ENCODE assay signal across 9 cellular contexts in genomic region chr16:56610609-56611111, GRCh38. TPM values are rescaled to one million over a fixed set of nuclear protein-coding genes. Genes with fewer than 3 reads are reported as not detected.
A peak's percentile ranks its signal among the peaks of the same experiment; 100 is the strongest.
DNase-seq lines count a peak whose midpoint lies in the region; ATAC-seq and TF ChIP-seq lines count a peak whose summit lies in the region.
"Had no signal": no experiment of that assay in that cellular context is flagged by ENCODE, and none has a peak within 500 bp of the region (broad histone marks: within the 10 kb centered on the region; RNA-seq: fewer than 3 reads in every experiment).

No MANE protein-coding gene starts in this region.

- DNase-seq in T-helper 1 cell (no peak), immature natural killer cell (no peak), WERI-Rb-1 (no peak), NCI-H2081 (lab: John Stamatoyannopoulos, UW) (no peak)
- no peak for DNase-seq in activated naive CD4-positive, alpha-beta T cell treated with anti-CD3 and anti-CD28 coated beads, Interleukin-2, amount 50 U/mL, for 72 hours (ENCODE audit: low spot score in 2 of 2)
- DNase-seq: NCI-H1436 had no signal

- TF ChIP-seq CTCF in WERI-Rb-1 (IDR thresholded peaks at IDR 0.05; ENCODE audit: low read depth, low read length), result no peak

- H3K36me3 ChIP-seq in stomach smooth muscle (ENCODE audit: control insufficient read depth in 2 of 2, insufficient read depth in 2 of 2, low read length in 2 of 2), result no peaks in the 10 kb centered on the region
- no peaks in the 10 kb centered on the region for H3K36me3 ChIP-seq in WERI-Rb-1

- H3K4me1 ChIP-seq in stomach smooth muscle (ENCODE audit: control insufficient read depth, insufficient read depth, low read length), result peaks cover 52% of the 10 kb centered on the region

- no peaks in the 10 kb centered on the region for H3K9me3 Mint-ChIP-seq in T-helper 1 cell treated with Interleukin-12 subunit alpha and Interleukin-12 subunit beta and Interleukin-4 antibody, amounts not matched to agents 30 μg/mL and 1 μg/mL, for 36 hours
- peaks cover 0 to 7% of the 10 kb centered on the region in 2 donors for H3K9me3 Mint-ChIP-seq in activated naive CD4-positive, alpha-beta T cell treated with anti-CD3 and anti-CD28 coated beads, Interleukin-2, amount 50 U/mL, for 72 hours
- H3K9me3 Mint-ChIP-seq in immature natural killer cell, result no peaks in the 10 kb centered on the region

- H3K4me3 Mint-ChIP-seq in T-helper 1 cell treated with Interleukin-12 subunit alpha and Interleukin-12 subunit beta and Interleukin-4 antibody, amounts not matched to agents 30 μg/mL and 1 μg/mL, for 36 hours, result peak overlapping the region; percentile 95
- H3K4me3 Mint-ChIP-seq in immature natural killer cell, result peak overlapping the region; percentile 92 to 100 (median 97)

- peaks cover 6% of the 10 kb centered on the region for H3K36me3 Mint-ChIP-seq in T-helper 1 cell treated with Interleukin-12 subunit alpha and Interleukin-12 subunit beta and Interleukin-4 antibody, amounts not matched to agents 30 μg/mL and 1 μg/mL, for 36 hours (ENCODE audit: low read depth)
- H3K36me3 Mint-ChIP-seq in activated naive CD4-positive, alpha-beta T cell treated with anti-CD3 and anti-CD28 coated beads, Interleukin-2, amount 50 U/mL, for 72 hours, result peaks cover 6 to 15% of the 10 kb centered on the region in 2 donors
- H3K36me3 Mint-ChIP-seq in immature natural killer cell, result no peaks in the 10 kb centered on the region

- H3K9me3 ChIP-seq in stomach smooth muscle (ENCODE audit: control insufficient read depth in 2 of 2, low read length in 2 of 2), result no peaks in the 10 kb centered on the region
- no peaks in the 10 kb centered on the region for H3K9me3 ChIP-seq in WERI-Rb-1 (ENCODE audit: severe bottlenecking)

- H3K27me3 ChIP-seq in stomach smooth muscle (ENCODE audit: control insufficient read depth in 1 of 2, insufficient read depth in 2 of 2, low read length in 2 of 2) (no peaks in the 10 kb centered on the region), WERI-Rb-1 (ENCODE audit: insufficient read depth, low read depth, severe bottlenecking) (no peaks in the 10 kb centered on the region)

- peak in 1 of 2 donors; percentile 35 for ATAC-seq in activated naive CD4-positive, alpha-beta T cell treated with anti-CD3 and anti-CD28 coated beads, Interleukin-2, amount 50 U/mL, for 72 hours
- no peak for ATAC-seq in GM18520 (IDR thresholded peaks at IDR 0.05; ENCODE audit: unreplicated experiment)

- H3K4me1 Mint-ChIP-seq in T-helper 1 cell treated with Interleukin-12 subunit alpha and Interleukin-12 subunit beta and Interleukin-4 antibody, amounts not matched to agents 30 μg/mL and 1 μg/mL, for 36 hours (ENCODE audit: low read depth), result peaks cover 59% of the 10 kb centered on the region
- peaks cover 53 to 55% of the 10 kb centered on the region in 2 donors for H3K4me1 Mint-ChIP-seq in immature natural killer cell

- H3K27me3 Mint-ChIP-seq in T-helper 1 cell treated with Interleukin-12 subunit alpha and Interleukin-12 subunit beta and Interleukin-4 antibody, amounts not matched to agents 30 μg/mL and 1 μg/mL, for 36 hours (ENCODE audit: low read depth), result no peaks in the 10 kb centered on the region
- peaks cover 2 to 19% (median 5%) of the 10 kb centered on the region in 3 donors for H3K27me3 Mint-ChIP-seq in immature natural killer cell (ENCODE audit: low read depth in 3 of 3)

- H3K4me3 ChIP-seq in stomach smooth muscle (ENCODE audit: low read length in 2 of 2) (peak overlapping the region in 1 of 2 donors; percentile 88), WERI-Rb-1 (ENCODE audit: low read depth, low read length) (no peak overlapping the region)

- peak overlapping the region in 1 of 2 donors; percentile 55 for H3K9ac ChIP-seq in stomach smooth muscle (ENCODE audit: low read length in 2 of 2)

- peak overlapping the region; percentile 99 for H3K27ac Mint-ChIP-seq in T-helper 1 cell treated with Interleukin-12 subunit alpha and Interleukin-12 subunit beta and Interleukin-4 antibody, amounts not matched to agents 30 μg/mL and 1 μg/mL, for 36 hours
- peak overlapping the region; percentile 47 to 94 for H3K27ac Mint-ChIP-seq in activated naive CD4-positive, alpha-beta T cell treated with anti-CD3 and anti-CD28 coated beads, Interleukin-2, amount 50 U/mL, for 72 hours
- peak overlapping the region; percentile 88 to 97 (median 94) for H3K27ac Mint-ChIP-seq in immature natural killer cell

- H3K27ac ChIP-seq in stomach smooth muscle (ENCODE audit: low read length) (peak overlapping the region; percentile 94), WERI-Rb-1 (no peak overlapping the region)

RNA-seq across cellular contexts. Expression of gene MT2A, which starts 2.3 kb away (rescaled TPM):
- total RNA-seq in activated naive CD4-positive, alpha-beta T cell treated with anti-CD3 and anti-CD28 coated beads, Interleukin-2, amount 50 U/mL, for 72 hours, result 100 to 1,000 TPM; 165 to 200 TPM
- polyA plus RNA-seq in immature natural killer cell, result 100 to 1,000 TPM; 139 to 321 (median 313) TPM

RNA-seq across cellular contexts. Expression of gene MT1E, which starts 14.9 kb away (rescaled TPM):
- total RNA-seq in activated naive CD4-positive, alpha-beta T cell treated with anti-CD3 and anti-CD28 coated beads, Interleukin-2, amount 50 U/mL, for 72 hours, result 1 to 10 TPM; 1.6 to 8.7 TPM
- polyA plus RNA-seq in immature natural killer cell, result 1 to 10 TPM in 2 of 3 donors, not detected in 1; 1.4 to 2.5 TPM

RNA-seq across cellular contexts. Expression of gene MT3, which starts 21.3 kb away (rescaled TPM):
- 10 to 100 TPM in 1 of 2 donors, 1 to 10 TPM in 1; 1.6 to 50.8 TPM for total RNA-seq in activated naive CD4-positive, alpha-beta T cell treated with anti-CD3 and anti-CD28 coated beads, Interleukin-2, amount 50 U/mL, for 72 hours
- not detected for polyA plus RNA-seq in immature natural killer cell

RNA-seq across cellular contexts. Expression of gene MT1M, which starts 21.8 kb away (rescaled TPM):
- not detected for total RNA-seq in activated naive CD4-positive, alpha-beta T cell treated with anti-CD3 and anti-CD28 coated beads, Interleukin-2, amount 50 U/mL, for 72 hours
- not detected for polyA plus RNA-seq in immature natural killer cell

RNA-seq across cellular contexts. Expression of gene MT1A, which starts 27.8 kb away (rescaled TPM):
- 1 to 10 TPM; 1.0 to 4.9 TPM for total RNA-seq in activated naive CD4-positive, alpha-beta T cell treated with anti-CD3 and anti-CD28 coated beads, Interleukin-2, amount 50 U/mL, for 72 hours
- polyA plus RNA-seq in immature natural killer cell, result not detected
